ENCODE assay signal across 1 cellular context in the genomic region with DNA sequence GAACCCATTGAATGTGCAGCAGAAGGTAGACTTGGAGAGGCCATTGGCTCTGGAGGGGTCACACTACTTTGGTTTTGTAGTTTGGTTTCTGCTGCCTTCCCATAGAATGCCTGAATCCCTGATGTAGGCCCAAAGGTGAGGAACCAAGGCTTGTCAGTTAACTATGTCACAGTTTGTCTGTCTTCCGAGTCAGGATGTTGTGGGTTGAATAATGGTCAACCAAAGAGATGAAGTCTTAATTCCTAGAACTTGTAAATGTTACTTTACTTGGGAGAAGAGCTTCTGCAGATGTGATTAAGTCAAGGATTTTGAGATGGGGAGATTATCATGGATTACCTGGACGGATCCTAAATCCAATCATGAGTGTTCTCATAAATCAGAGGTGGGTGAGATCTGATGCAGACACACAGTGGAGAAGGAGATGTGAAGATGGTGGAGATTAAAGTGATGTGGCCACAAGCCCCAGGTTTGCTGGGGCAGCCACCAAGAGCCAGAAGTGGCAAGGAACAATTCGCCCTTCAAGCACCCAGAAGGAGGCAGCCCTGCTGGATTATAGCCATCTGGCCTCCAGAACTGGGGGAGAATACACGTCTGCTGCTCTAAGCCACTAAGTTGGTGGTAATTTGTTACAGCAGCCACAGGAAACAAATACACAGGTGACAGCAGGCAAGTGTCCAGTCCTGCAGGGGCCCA.
TF ChIP-seq lines count a peak whose summit lies in the region.

No MANE protein-coding gene starts in this region.

TF ChIP-seq in GM23338, 12 proteins besides CTCF, POLR2A, EP300 and RAD21 (continued from another document):
- TF ChIP-seq, protein P1, sequence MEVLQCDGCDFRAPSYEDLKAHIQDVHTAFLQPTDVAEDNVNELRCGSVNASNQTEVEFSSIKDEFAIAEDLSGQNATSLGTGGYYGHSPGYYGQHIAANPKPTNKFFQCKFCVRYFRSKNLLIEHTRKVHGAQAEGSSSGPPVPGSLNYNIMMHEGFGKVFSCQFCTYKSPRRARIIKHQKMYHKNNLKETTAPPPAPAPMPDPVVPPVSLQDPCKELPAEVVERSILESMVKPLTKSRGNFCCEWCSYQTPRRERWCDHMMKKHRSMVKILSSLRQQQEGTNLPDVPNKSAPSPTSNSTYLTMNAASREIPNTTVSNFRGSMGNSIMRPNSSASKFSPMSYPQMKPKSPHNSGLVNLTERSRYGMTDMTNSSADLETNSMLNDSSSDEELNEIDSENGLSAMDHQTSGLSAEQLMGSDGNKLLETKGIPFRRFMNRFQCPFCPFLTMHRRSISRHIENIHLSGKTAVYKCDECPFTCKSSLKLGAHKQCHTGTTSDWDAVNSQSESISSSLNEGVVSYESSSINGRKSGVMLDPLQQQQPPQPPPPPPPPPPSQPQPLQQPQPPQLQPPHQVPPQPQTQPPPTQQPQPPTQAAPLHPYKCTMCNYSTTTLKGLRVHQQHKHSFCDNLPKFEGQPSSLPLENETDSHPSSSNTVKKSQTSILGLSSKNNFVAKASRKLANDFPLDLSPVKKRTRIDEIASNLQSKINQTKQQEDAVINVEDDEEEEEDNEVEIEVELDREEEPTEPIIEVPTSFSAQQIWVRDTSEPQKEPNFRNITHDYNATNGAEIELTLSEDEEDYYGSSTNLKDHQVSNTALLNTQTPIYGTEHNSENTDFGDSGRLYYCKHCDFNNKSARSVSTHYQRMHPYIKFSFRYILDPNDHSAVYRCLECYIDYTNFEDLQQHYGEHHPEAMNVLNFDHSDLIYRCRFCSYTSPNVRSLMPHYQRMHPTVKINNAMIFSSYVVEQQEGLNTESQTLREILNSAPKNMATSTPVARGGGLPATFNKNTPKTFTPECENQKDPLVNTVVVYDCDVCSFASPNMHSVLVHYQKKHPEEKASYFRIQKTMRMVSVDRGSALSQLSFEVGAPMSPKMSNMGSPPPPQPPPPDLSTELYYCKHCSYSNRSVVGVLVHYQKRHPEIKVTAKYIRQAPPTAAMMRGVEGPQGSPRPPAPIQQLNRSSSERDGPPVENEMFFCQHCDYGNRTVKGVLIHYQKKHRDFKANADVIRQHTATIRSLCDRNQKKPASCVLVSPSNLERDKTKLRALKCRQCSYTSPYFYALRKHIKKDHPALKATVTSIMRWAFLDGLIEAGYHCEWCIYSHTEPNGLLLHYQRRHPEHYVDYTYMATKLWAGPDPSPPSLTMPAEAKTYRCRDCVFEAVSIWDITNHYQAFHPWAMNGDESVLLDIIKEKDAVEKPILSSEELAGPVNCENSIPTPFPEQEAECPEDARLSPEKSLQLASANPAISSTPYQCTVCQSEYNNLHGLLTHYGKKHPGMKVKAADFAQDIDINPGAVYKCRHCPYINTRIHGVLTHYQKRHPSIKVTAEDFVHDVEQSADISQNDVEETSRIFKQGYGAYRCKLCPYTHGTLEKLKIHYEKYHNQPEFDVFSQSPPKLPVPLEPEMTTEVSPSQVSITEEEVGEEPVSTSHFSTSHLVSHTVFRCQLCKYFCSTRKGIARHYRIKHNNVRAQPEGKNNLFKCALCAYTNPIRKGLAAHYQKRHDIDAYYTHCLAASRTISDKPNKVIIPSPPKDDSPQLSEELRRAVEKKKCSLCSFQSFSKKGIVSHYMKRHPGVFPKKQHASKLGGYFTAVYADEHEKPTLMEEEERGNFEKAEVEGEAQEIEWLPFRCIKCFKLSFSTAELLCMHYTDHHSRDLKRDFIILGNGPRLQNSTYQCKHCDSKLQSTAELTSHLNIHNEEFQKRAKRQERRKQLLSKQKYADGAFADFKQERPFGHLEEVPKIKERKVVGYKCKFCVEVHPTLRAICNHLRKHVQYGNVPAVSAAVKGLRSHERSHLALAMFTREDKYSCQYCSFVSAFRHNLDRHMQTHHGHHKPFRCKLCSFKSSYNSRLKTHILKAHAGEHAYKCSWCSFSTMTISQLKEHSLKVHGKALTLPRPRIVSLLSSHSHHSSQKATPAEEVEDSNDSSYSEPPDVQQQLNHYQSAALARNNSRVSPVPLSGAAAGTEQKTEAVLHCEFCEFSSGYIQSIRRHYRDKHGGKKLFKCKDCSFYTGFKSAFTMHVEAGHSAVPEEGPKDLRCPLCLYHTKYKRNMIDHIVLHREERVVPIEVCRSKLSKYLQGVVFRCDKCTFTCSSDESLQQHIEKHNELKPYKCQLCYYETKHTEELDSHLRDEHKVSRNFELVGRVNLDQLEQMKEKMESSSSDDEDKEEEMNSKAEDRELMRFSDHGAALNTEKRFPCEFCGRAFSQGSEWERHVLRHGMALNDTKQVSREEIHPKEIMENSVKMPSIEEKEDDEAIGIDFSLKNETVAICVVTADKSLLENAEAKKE (CRISPR knock-in tag; IDR thresholded peaks at IDR 0.05): no peak
- no peak for TF ChIP-seq NANOG (IDR thresholded peaks at IDR 0.05; ENCODE audit: borderline replicate concordance)
- TF ChIP-seq STAT1 (IDR thresholded peaks at IDR 0.05; ENCODE audit: unreplicated experiment): no peak
